16 cellular contexts compared by ENCODE assay signal in the genomic region with DNA sequence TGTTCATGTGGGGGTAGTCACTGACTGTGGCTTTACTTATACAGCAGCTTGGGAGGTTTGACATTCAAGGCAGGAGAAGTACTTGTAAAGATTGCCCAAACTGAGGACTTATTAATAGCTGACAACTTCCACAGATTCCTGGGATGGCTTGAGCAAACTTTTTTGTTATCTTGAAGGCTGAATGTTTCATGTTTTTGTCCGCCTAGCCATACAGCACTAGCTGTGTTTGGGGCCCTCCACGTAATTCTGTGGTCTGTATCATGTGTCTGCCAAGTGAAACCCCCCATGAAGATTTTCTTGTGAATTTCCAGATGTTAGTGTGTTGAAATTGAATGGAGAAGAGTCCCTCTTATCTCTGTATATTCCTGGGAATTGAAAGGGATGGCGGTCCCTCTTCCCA. TPM values are rescaled to one million over a fixed set of nuclear protein-coding genes. Genes with fewer than 3 reads are reported as not detected.
A peak's percentile ranks its signal among the peaks of the same experiment; 100 is the strongest.
DNase-seq lines count a peak whose midpoint lies in the region; ATAC-seq and TF ChIP-seq lines count a peak whose summit lies in the region.
"Had no signal": no experiment of that assay in that cellular context is flagged by ENCODE, and none has a peak within 500 bp of the region (broad histone marks: within the 10 kb centered on the region; RNA-seq: fewer than 3 reads in every experiment).

No MANE protein-coding gene starts in this region.

- no peak for ATAC-seq in HG02973 (IDR thresholded peaks at IDR 0.05; ENCODE audit: unreplicated experiment)

- H3K27me3 ChIP-seq in mammary epithelial cell (ENCODE audit: insufficient read depth, low read length) (no peaks in the 10 kb centered on the region), mesenchymal stem cell (ENCODE audit: control insufficient read depth in 1 of 2, insufficient read depth in 1 of 2, low read length in 2 of 2) (no peaks in the 10 kb centered on the region), vagina (no peaks in the 10 kb centered on the region)

- in situ Hi-C loops in mammary epithelial cell (cut with MboI; ENCODE audit: low sequenced_read_pairs in 2 of 2) = no loop called here

- H3K79me1 ChIP-seq in mesenchymal stem cell (replicated peaks; ENCODE audit: low read length, poor library complexity, severe bottlenecking) = no peaks in the 10 kb centered on the region

- intact Hi-C loops in MCF 10A (cut with micrococcal nuclease) = no loop called here
- intact Hi-C loops in mammary epithelial cell (cut with micrococcal nuclease) = loop anchor here (1.0 kb wide), 1 partner anchor 94 kb away; no protein-coding TSS in a partner anchor
- intact Hi-C loops in vagina (cut with DNase I) = no loop called here

- no peak overlapping the region for H2BK15ac ChIP-seq in mesenchymal stem cell (ENCODE audit: low read depth, poor library complexity, severe bottlenecking)

- H3K36me3 Mint-ChIP-seq in MCF 10A (ENCODE audit: insufficient read depth, unreplicated experiment) = peaks cover 14% of the 10 kb centered on the region

- no peaks in the 10 kb centered on the region for H3K79me2 ChIP-seq in mammary epithelial cell (ENCODE audit: insufficient read depth, low read length)

- H3K4me3 Mint-ChIP-seq in MCF 10A (ENCODE audit: unreplicated experiment) = no peak overlapping the region
- H3K4me3 Mint-ChIP-seq: CD8-positive, alpha-beta memory T cell; GM23338 had no signal

- H3K4me1 Mint-ChIP-seq in MCF 10A (ENCODE audit: insufficient read depth, unreplicated experiment) = peaks cover 33% of the 10 kb centered on the region

- no peak overlapping the region for H2AK5ac ChIP-seq in mesenchymal stem cell (ENCODE audit: low read length, severe bottlenecking)

- peaks cover 18% of the 10 kb centered on the region for H3K4me1 ChIP-seq in mammary epithelial cell (ENCODE audit: insufficient read depth, low read length)
- peaks cover 5% of the 10 kb centered on the region for H3K4me1 ChIP-seq in mesenchymal stem cell (ENCODE audit: control insufficient read depth, insufficient read depth, low read depth, low read length)
- H3K4me1 ChIP-seq in vagina = peaks cover 16% of the 10 kb centered on the region

- no peaks in the 10 kb centered on the region for H3K27me3 Mint-ChIP-seq in MCF 10A (ENCODE audit: insufficient read depth, unreplicated experiment)
- H3K27me3 Mint-ChIP-seq: CD8-positive, alpha-beta memory T cell had no signal

- no peak overlapping the region for H4K8ac ChIP-seq in mesenchymal stem cell (ENCODE audit: low read length)

- H3K27ac ChIP-seq in mammary epithelial cell (ENCODE audit: insufficient read depth, low read depth, low read length) = no peak overlapping the region
- no peak overlapping the region for H3K27ac ChIP-seq in mesenchymal stem cell (ENCODE audit: low read length, poor library complexity, severe bottlenecking)
- peak overlapping the region; percentile 45 for H3K27ac ChIP-seq in vagina
- H3K27ac ChIP-seq: C4-2B, HL-60, KMS-11 had no signal

- H2BK120ac ChIP-seq in mesenchymal stem cell (ENCODE audit: low read depth, low read length) = no peak overlapping the region

- no peak overlapping the region for H3K9ac ChIP-seq in mammary epithelial cell (ENCODE audit: insufficient read depth, low read length)
- peak overlapping the region; percentile 40 for H3K9ac ChIP-seq in mesenchymal stem cell (ENCODE audit: low read length)
- H3K9ac ChIP-seq: KMS-11 had no signal

- H3K9me3 Mint-ChIP-seq in MCF 10A (ENCODE audit: unreplicated experiment) = no peaks in the 10 kb centered on the region
- H3K9me3 Mint-ChIP-seq: CD8-positive, alpha-beta memory T cell; GM23338 had no signal

- H3K9me3 ChIP-seq in mammary epithelial cell (replicated peaks; ENCODE audit: insufficient read depth, low read length) = no peaks in the 10 kb centered on the region
- no peaks in the 10 kb centered on the region for H3K9me3 ChIP-seq in mesenchymal stem cell (ENCODE audit: control insufficient read depth, low read length)
- no peaks in the 10 kb centered on the region for H3K9me3 ChIP-seq in vagina
- H3K9me3 ChIP-seq: HAP-1 had no signal

- WGBS in mammary epithelial cell (ENCODE audit: low coverage, missing lambda C conversion rate) = 100% methylated on average over 3 of the region's 3 CpGs
- 90% methylated on average over 2 of the region's 3 CpGs for WGBS in mesenchymal stem cell

- CTCF ChIA-PET in MCF 10A (lab: Yijun Ruan, JAX) (interaction anchor here (0.6 to 4.6 kb wide), 38 partner anchors 8 to 360 kb away, joined by 3 to 121 read pairs (median 5); a partner anchor contains a TSS), mammary epithelial cell (lab: Charles Lee; ENCODE audit: low non-redundant PET) (no interaction called here)

- H3K4me2 ChIP-seq in mammary epithelial cell (ENCODE audit: insufficient read depth, low read depth, low read length) = no peak overlapping the region
- H3K4me2 ChIP-seq in mesenchymal stem cell (ENCODE audit: low read length, poor library complexity, severe bottlenecking) = no peak overlapping the region
- H3K4me2 ChIP-seq: GM23338 had no signal

- no peak overlapping the region for H3K4me3 ChIP-seq in mammary epithelial cell (replicated peaks in 1 of 3; ENCODE audit: insufficient read depth in 1 of 3, low read depth in 2 of 3, low read length in 3 of 3)
- no peak overlapping the region for H3K4me3 ChIP-seq in fibroblast of mammary gland (ENCODE audit: control insufficient read depth, low read depth, low read length)
- no peak overlapping the region for H3K4me3 ChIP-seq in mesenchymal stem cell (ENCODE audit: insufficient read depth in 1 of 2, low read depth in 1 of 2, low read length in 2 of 2)
- H3K4me3 ChIP-seq in vagina = no peak overlapping the region
- H3K4me3 ChIP-seq: GM23338, HAP-1 had no signal

- H4K20me1 ChIP-seq in mammary epithelial cell (ENCODE audit: insufficient read depth, low read length) = no peaks in the 10 kb centered on the region

- H3K18ac ChIP-seq in mesenchymal stem cell (ENCODE audit: low read depth in 1 of 2, low read length in 2 of 2) = no peak overlapping the region

- no peak overlapping the region for H4K91ac ChIP-seq in mesenchymal stem cell (ENCODE audit: low read length)

- H2BK12ac ChIP-seq in mesenchymal stem cell (ENCODE audit: low read length in 2 of 2) = no peak overlapping the region

- TF ChIP-seq POLR2A in vagina (IDR thresholded peaks at IDR 0.05) = no peak

- H3K36me3 ChIP-seq in mammary epithelial cell (ENCODE audit: insufficient read depth, low read length) (peaks cover 3% of the 10 kb centered on the region), mesenchymal stem cell (ENCODE audit: control insufficient read depth in 1 of 2, insufficient read depth in 2 of 2, low read depth in 1 of 2, low read length in 2 of 2) (peaks cover 0 to 38% of the 10 kb centered on the region in 2 experiments), vagina (no peaks in the 10 kb centered on the region)
- H3K36me3 ChIP-seq: HAP-1 had no signal

- no peak overlapping the region for H2BK5ac ChIP-seq in mesenchymal stem cell (ENCODE audit: low read depth, low read length, poor library complexity, severe bottlenecking)

- TF ChIP-seq CTCF in MCF 10A (IDR thresholded peaks at IDR 0.05; ENCODE audit: unreplicated experiment) (no peak), mammary epithelial cell (conservative IDR thresholded peaks at IDR 0.05 in 1 of 2, IDR thresholded peaks at IDR 0.05 in 1 of 2; ENCODE audit: extremely low read depth in 1 of 2, insufficient read depth in 1 of 2, low read depth in 1 of 2, low read length in 2 of 2) (no peak), fibroblast of mammary gland (conservative IDR thresholded peaks at IDR 0.05; ENCODE audit: control insufficient read depth, insufficient read depth, low read depth, low read length) (no peak), vagina (IDR thresholded peaks at IDR 0.05) (no peak)

- H3K23ac ChIP-seq in mesenchymal stem cell (ENCODE audit: low read length in 2 of 2) = no peak overlapping the region

- DNase-seq in MCF 10A (ENCODE audit: unreplicated experiment) = no peak
- no peak for DNase-seq in mammary epithelial cell
- peak; percentile 34 for DNase-seq in fibroblast of mammary gland (ENCODE audit: low read depth)
- no peak for DNase-seq in mesenchymal stem cell
- no peak for DNase-seq in vagina (ENCODE audit: extremely low spot score in 2 of 2)
- DNase-seq in NCI-H2171 treated with DMSO at 0.1 percent for 48 hours (lab: John Stamatoyannopoulos, UW) = no peak
- DNase-seq in stimulated activated CD4-positive, alpha-beta T cell treated with anti-CD3 and anti-CD28 coated beads, Interleukin-4, amount 100 ng/mL, for 4 hours = no peak
- DNase-seq: 8988T, DMS153 had no signal

- peak overlapping the region; percentile 21 for H3K27ac Mint-ChIP-seq in MCF 10A (ENCODE audit: low read depth, unreplicated experiment)
- H3K27ac Mint-ChIP-seq: GM23338 had no signal

- POLR2A ChIA-PET in MCF 10A (lab: Yijun Ruan, JAX) = interaction anchor here (0.5 to 2.8 kb wide), 7 partner anchors 9 to 189 kb away, joined by 3 to 19 read pairs (median 4); a partner anchor contains a TSS

- no peak overlapping the region for H3K14ac ChIP-seq in mesenchymal stem cell (ENCODE audit: low read length in 2 of 2)

- no peak overlapping the region for H2AFZ ChIP-seq in mammary epithelial cell (ENCODE audit: low read depth, low read length)
- H2AFZ ChIP-seq in mesenchymal stem cell (ENCODE audit: low read depth, low read length) = no peak overlapping the region
- H2AFZ ChIP-seq: GM23338 had no signal

- no peak overlapping the region for H3K4ac ChIP-seq in mesenchymal stem cell (ENCODE audit: low read depth in 1 of 2, low read length in 2 of 2)

- dilution Hi-C loops in mammary epithelial cell (cut with HindIII; ENCODE audit: low sequenced_read_pairs) = no loop called here

- BruUV-seq in MCF 10A (replicated peaks; lab: Mats Ljungman, UMichigan) (no TSS peak), mammary epithelial cell (replicated peaks; lab: Mats Ljungman, UMichigan) (no TSS peak)

RNA-seq across cellular contexts. Expression of a gene that starts 38.6 kb away (rescaled TPM):
- 55.6 and 60.2 TPM in 2 replicates for total RNA-seq in MCF 10A (2022)
- 10 to 100 TPM; 50.0 to 71.8 TPM for total RNA-seq in mammary epithelial cell
- 46.5 TPM for polyA plus RNA-seq in mammary epithelial cell
- 125 TPM for polyA minus RNA-seq in mammary epithelial cell
- polyA plus RNA-seq in mesenchymal stem cell (2013, experiment 1 of 2) = 16.2 TPM
- polyA plus RNA-seq in mesenchymal stem cell (2013, experiment 2 of 2) = 18.1 TPM
- 41.0 TPM for total RNA-seq in vagina
